In the genomic region with DNA sequence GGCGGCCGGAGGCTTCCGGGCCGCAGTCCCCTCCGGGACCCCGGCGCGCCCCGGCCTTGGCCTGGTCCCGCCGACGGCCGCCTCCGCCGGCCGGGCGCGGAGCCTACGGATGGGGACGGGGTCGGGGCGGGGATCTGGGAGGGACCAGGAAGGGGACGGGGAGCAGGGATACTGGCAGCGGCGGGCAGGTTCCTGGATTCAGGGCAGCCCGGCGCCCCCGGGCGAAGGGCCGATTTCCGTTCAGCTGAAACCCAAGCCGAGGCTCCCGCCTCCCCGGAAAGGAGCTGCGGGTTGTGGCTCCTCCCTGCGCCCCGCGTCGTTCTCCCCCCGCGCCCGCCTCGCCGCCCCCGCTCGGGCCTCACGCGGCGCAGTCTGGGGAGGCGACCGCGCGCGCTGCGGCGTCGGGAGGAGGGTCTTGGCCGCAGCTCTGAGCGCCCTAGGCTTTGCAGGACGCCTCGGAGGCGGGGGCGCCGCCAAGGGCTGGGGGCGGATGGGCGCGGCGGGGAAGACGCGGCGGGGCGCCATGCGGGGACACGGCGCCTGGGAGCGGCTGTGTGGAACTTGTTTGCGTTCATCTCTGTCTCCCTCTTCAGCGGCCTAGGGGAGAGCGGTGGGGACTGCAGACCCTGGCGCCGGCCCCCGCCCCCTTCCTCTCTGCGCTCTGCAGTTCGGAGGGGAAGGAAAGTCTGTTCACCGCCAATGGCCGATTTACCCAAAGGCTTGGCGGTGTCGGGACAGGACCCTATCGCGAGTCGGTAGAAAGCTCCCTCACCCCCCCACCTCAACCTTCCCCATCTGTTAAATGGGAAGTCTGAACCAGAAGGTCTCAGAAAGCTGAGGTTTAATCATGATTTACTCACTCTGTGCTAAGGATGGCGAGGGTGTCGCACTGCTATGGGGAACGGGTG, we compare ENCODE assay signal across 8 cellular contexts. TPM values are rescaled to one million over a fixed set of nuclear protein-coding genes. Genes with fewer than 3 reads are reported as not detected.
A peak's percentile ranks its signal among the peaks of the same experiment; 100 is the strongest.
DNase-seq lines count a peak whose midpoint lies in the region; ATAC-seq, FAIRE-seq and TF ChIP-seq lines count a peak whose summit lies in the region.

No MANE protein-coding gene starts in this region.

- H3K27ac ChIP-seq in PC-3 (ENCODE audit: low read length) = no peak overlapping the region
- peak overlapping the region; percentile 58 for H3K27ac ChIP-seq in HepG2 (ENCODE audit: extremely low read length, insufficient read depth, low read length)
- peak overlapping the region; percentile 36 for H3K27ac ChIP-seq in temporal lobe (ENCODE audit: low read depth, low read length)

- no peak overlapping the region for H2AFZ ChIP-seq in PC-3 (ENCODE audit: low read length)
- H2AFZ ChIP-seq in HepG2 (ENCODE audit: low read length) = no peak overlapping the region

- TF ChIP-seq CTCF in PC-3 (conservative IDR thresholded peaks at IDR 0.05; ENCODE audit: low read depth, low read length) (no peak), bronchial epithelial cell (IDR thresholded peaks at IDR 0.05; ENCODE audit: insufficient read depth, low read length, severe bottlenecking) (no peak), HepG2 (CRISPR knock-in tag; IDR thresholded peaks at IDR 0.05) (peak; percentile 7; the same call in 1 of the 2 replicates)

- H3K9me2 ChIP-seq in PC-3 (replicated peaks; ENCODE audit: low read length) = no peaks in the 10 kb centered on the region

- CTCF ChIA-PET in PC-3 (lab: Charles Lee) = interaction anchor here (0.8 kb wide), 1 partner anchor 26 kb away, joined by 3 read pairs; no protein-coding TSS in a partner anchor
- CTCF ChIA-PET in HepG2 (lab: Yijun Ruan, JAX; ENCODE audit: low intra/inter-chr PET ratio, low total read pairs) = no interaction called here

- H3K4me1 ChIP-seq in PC-3 (ENCODE audit: insufficient read depth, low read length) (no peaks in the 10 kb centered on the region), HepG2 (ENCODE audit: insufficient read depth, low read length) (peaks cover 41% of the 10 kb centered on the region)

- H3K4me2 ChIP-seq in PC-3 (ENCODE audit: low read length) = peak overlapping the region; percentile 90
- peak overlapping the region; percentile 79 for H3K4me2 ChIP-seq in HepG2 (ENCODE audit: low read depth, low read length)

- intact Hi-C loops in PC-3 (cut with micrococcal nuclease) (no loop called here), HepG2 (cut with micrococcal nuclease; ENCODE audit: unreplicated experiment) (loop anchor here (2.0 to 5.0 kb wide), 2 partner anchors 18 to 35 kb away; no protein-coding TSS in a partner anchor)

- peak; percentile 56 for DNase-seq in activated CD8-positive, alpha-beta memory T cell treated with anti-CD3 and anti-CD28 coated beads for 24 hours
- no peak for DNase-seq in activated CD8-positive, alpha-beta memory T cell treated with anti-CD3 and anti-CD28 coated beads, Interleukin-2, amount 50 U/mL, for 4 hours
- peak; percentile 33 for DNase-seq in PC-3
- no peak for DNase-seq in bronchial epithelial cell (ENCODE audit: low read depth)
- DNase-seq in HepG2 (ENCODE audit: low spot score) = peak; percentile 56
- DNase-seq in SIG-M5 (lab: John Stamatoyannopoulos, UW) = no peak

- in situ Hi-C loops in HepG2 (cut with HindIII; ENCODE audit: extremely low pct_ligation_motif_present, low pct_unique_long_range_greater_than_20kb) = no loop called here

- no peaks in the 10 kb centered on the region for H3F3A ChIP-seq in PC-3 (ENCODE audit: low read length, unreplicated experiment)

- H3K9me3 ChIP-seq in PC-3 (ENCODE audit: low read length) (no peaks in the 10 kb centered on the region), HepG2 (ENCODE audit: low read length) (no peaks in the 10 kb centered on the region)

- H3K27me3 ChIP-seq in PC-3 (ENCODE audit: low read length) (no peaks in the 10 kb centered on the region), bronchial epithelial cell (ENCODE audit: control insufficient read depth, insufficient read depth, low read length) (peaks cover 2% of the 10 kb centered on the region), HepG2 (ENCODE audit: control insufficient read depth in 1 of 2, insufficient read depth in 2 of 2, low read length in 2 of 2) (no peaks in the 10 kb centered on the region)

- no peak overlapping the region for H3K9ac ChIP-seq in PC-3 (ENCODE audit: low read length)
- H3K9ac ChIP-seq in HepG2 (ENCODE audit: insufficient read depth, low read depth, low read length) = peak overlapping the region; percentile 60

- peak overlapping the region; percentile 67 for H3K4me3 ChIP-seq in PC-3 (ENCODE audit: low read length)
- H3K4me3 ChIP-seq in bronchial epithelial cell (ENCODE audit: low read depth, low read length) = peak overlapping the region; percentile 45
- peak overlapping the region; percentile 70 to 95 (median 86) for H3K4me3 ChIP-seq in HepG2 (replicated peaks in 1 of 3; ENCODE audit: insufficient read depth in 1 of 3, low read depth in 2 of 3, low read length in 3 of 3)

- H4K20me1 ChIP-seq in PC-3 (ENCODE audit: low read length) = no peaks in the 10 kb centered on the region
- no peaks in the 10 kb centered on the region for H4K20me1 ChIP-seq in HepG2 (ENCODE audit: insufficient read depth, low read length)

- peak in 1 of 2 experiments; percentile 60; a peak in 3 of 4 replicates for TF ChIP-seq POLR2A in HepG2 (IDR thresholded peaks at IDR 0.05; ENCODE audit: insufficient read depth in 1 of 2, low read depth in 2 of 2, low read length in 2 of 2)

- BruUV-seq in PC-3 (replicated peaks; lab: Mats Ljungman, UMichigan) (no TSS peak), HepG2 (replicated peaks; lab: Mats Ljungman, UMichigan) (TSS peak; percentile 53)

- TF ChIP-seq RAD21 in HepG2 (CRISPR knock-in tag; IDR thresholded peaks at IDR 0.05) = peak; percentile 37; the same call in 1 of the 2 replicates

- ATAC-seq in PC-3 (peak; percentile 67), HepG2 (peak; percentile 80), HG02763 (IDR thresholded peaks at IDR 0.05; ENCODE audit: unreplicated experiment) (no peak)

- TF ChIP-seq EP300 in HepG2 (IDR thresholded peaks at IDR 0.05; ENCODE audit: low read depth in 2 of 2, low read length in 2 of 2) (no peak), HepG2 (CRISPR knock-in tag; IDR thresholded peaks at IDR 0.05; ENCODE audit: borderline replicate concordance) (no peak; the same call in 1 of the 2 replicates)

- H3K36me3 ChIP-seq in PC-3 (ENCODE audit: low read depth, low read length) (no peaks in the 10 kb centered on the region), bronchial epithelial cell (ENCODE audit: control insufficient read depth, insufficient read depth, low read length) (no peaks in the 10 kb centered on the region), HepG2 (replicated peaks in 1 of 2; ENCODE audit: control insufficient read depth in 1 of 2, insufficient read depth in 2 of 2, low read length in 2 of 2) (peaks cover 0 to 1% of the 10 kb centered on the region in 2 experiments; a peak in 1 of 5 replicates)

- WGBS in HepG2 (ENCODE audit: low lambda C conversion rate) = 28% methylated on average over 17 of the region's 94 CpGs

- H3K79me2 ChIP-seq in PC-3 (ENCODE audit: low read length) (no peaks in the 10 kb centered on the region), HepG2 (ENCODE audit: insufficient read depth, low read length) (no peaks in the 10 kb centered on the region)

- POLR2A ChIA-PET in PC-3 (lab: Charles Lee; ENCODE audit: unreplicated experiment) = no interaction called here
- POLR2A ChIA-PET in HepG2 (lab: Yijun Ruan, JAX) = interaction anchor here (0.6 to 2.6 kb wide), 13 partner anchors 9 to 306 kb away, joined by 3 to 11 read pairs (median 5); a partner anchor contains a TSS

- FAIRE-seq in bronchial epithelial cell (lab: Jason Lieb, UNC) (no peak), HepG2 (lab: Jason Lieb, UNC) (no peak)

TF ChIP-seq in HepG2, 621 proteins besides CTCF, POLR2A, EP300 and RAD21 (continues in another document):
- TF ChIP-seq NFE2L1 (CRISPR knock-in tag; IDR thresholded peaks at IDR 0.05; ENCODE audit: borderline replicate concordance) (no peak), ZFP1 (CRISPR knock-in tag; IDR thresholded peaks at IDR 0.05) (no peak), FOXA1 (IDR thresholded peaks at IDR 0.05) (no peak), FOXA1 (CRISPR knock-in tag; IDR thresholded peaks at IDR 0.05) (no peak), ZNF775 (CRISPR knock-in tag; IDR thresholded peaks at IDR 0.05; ENCODE audit: borderline replicate concordance) (no peak), ZC3H4 (CRISPR knock-in tag; IDR thresholded peaks at IDR 0.05; ENCODE audit: borderline replicate concordance) (no peak), MED1 (CRISPR knock-in tag; IDR thresholded peaks at IDR 0.05) (peak; percentile 85), ZNF670 (CRISPR knock-in tag; IDR thresholded peaks at IDR 0.05; ENCODE audit: borderline replicate concordance) (no peak), NCOR1 (IDR thresholded peaks at IDR 0.05; ENCODE audit: borderline replicate concordance, low read length) (no peak), TOE1 (CRISPR knock-in tag; IDR thresholded peaks at IDR 0.05) (no peak), ZNF782 (CRISPR knock-in tag; IDR thresholded peaks at IDR 0.05; ENCODE audit: borderline replicate concordance) (no peak)

RNA-seq across cellular contexts. Expression of a gene that starts 22.7 kb away (rescaled TPM):
- 10.4 and 13.7 TPM in 2 replicates for total RNA-seq in PC-3 (2014; rRNA removed)
- total RNA-seq in bronchial epithelial cell = 30.0 and 35.3 TPM in 2 replicates
- 42.1 and 59.1 TPM in 2 replicates for total RNA-seq in HepG2 (2016; rRNA removed; fragmentation: Illumina TruSeq; extraction: Trizol)
- total RNA-seq in HepG2 (2016; cell fraction: cytosol; rRNA removed; fragmentation: Illumina TruSeq; extraction: Trizol; ENCODE audit: low read depth) = 32.4 and 35.6 TPM in 2 replicates
- total RNA-seq in HepG2 (2016; cell fraction: insoluble cytoplasmic fraction; rRNA removed; fragmentation: Illumina TruSeq; extraction: Trizol) = 41.0 and 60.9 TPM in 2 replicates
- total RNA-seq in HepG2 (2016; cell fraction: membrane; rRNA removed; fragmentation: Illumina TruSeq; extraction: Trizol) = 29.2 and 32.9 TPM in 2 replicates
- total RNA-seq in HepG2 (2016; cell fraction: nucleus; rRNA removed; fragmentation: Illumina TruSeq; extraction: Trizol) = 66.4 and 75.5 TPM in 2 replicates
- 105 and 108 TPM in 2 replicates for polyA plus RNA-seq in HepG2 (2011; rRNA removed)
- 53.2 and 89.4 TPM in 2 replicates for polyA plus RNA-seq in HepG2 (2011; cell fraction: cytosol; rRNA removed)
- polyA plus RNA-seq in HepG2 (2011; cell fraction: nucleus; rRNA removed) = 65.7 and 85.9 TPM in 2 replicates
- polyA plus RNA-seq in HepG2 (2012) = 99.1 and 106 TPM in 2 replicates
- 2.2 and 2.6 TPM in 2 replicates for polyA plus RNA-seq in HepG2 (2016; cell fraction: cytosol; fragmentation: Illumina TruSeq; extraction: Trizol; ENCODE audit: low read depth)
- 31.8 and 32.9 TPM in 2 replicates for polyA plus RNA-seq in HepG2 (2016; cell fraction: insoluble cytoplasmic fraction; fragmentation: Illumina TruSeq; extraction: Trizol; ENCODE audit: low read depth)
- polyA plus RNA-seq in HepG2 (2016; cell fraction: membrane; fragmentation: Illumina TruSeq; extraction: Trizol; ENCODE audit: low read depth) = 8.5 and 9.3 TPM in 2 replicates
- 140 and 144 TPM in 2 replicates for polyA plus RNA-seq in HepG2 (2016; cell fraction: nucleus; fragmentation: Illumina TruSeq; extraction: Trizol; ENCODE audit: insufficient read depth, low read depth)
- polyA minus RNA-seq in HepG2 (2011; rRNA and poly(A)+ RNA removed; ENCODE audit: low replicate concordance) = 13.5 and 115 TPM in 2 replicates
- polyA minus RNA-seq in HepG2 (2011; cell fraction: cytosol; rRNA and poly(A)+ RNA removed) = 82.7 and 108 TPM in 2 replicates
- polyA minus RNA-seq in HepG2 (2011; cell fraction: nucleus; rRNA and poly(A)+ RNA removed) = 78.4 and 93.9 TPM in 2 replicates
- 48.9 TPM for total RNA-seq in temporal lobe

Comparison
In these comparisons a context has a peak if more than half of its experiments do, and no peak if none do; other contexts are left out.
1. DNase-seq: peak in activated CD8-positive, alpha-beta memory T cell treated with anti-CD3 and anti-CD28 coated beads for 24 hours (single experiment), PC-3 (single experiment) and HepG2 (single experiment); none in activated CD8-positive, alpha-beta memory T cell treated with anti-CD3 and anti-CD28 coated beads, Interleukin-2, amount 50 U/mL, for 4 hours (single experiment), bronchial epithelial cell (single experiment) and SIG-M5 (single experiment).
2. Peak in every context shown above with its lines, with median percentiles within 50 percentile points of each other: H3K4me3 ChIP-seq.